In the genomic region with DNA sequence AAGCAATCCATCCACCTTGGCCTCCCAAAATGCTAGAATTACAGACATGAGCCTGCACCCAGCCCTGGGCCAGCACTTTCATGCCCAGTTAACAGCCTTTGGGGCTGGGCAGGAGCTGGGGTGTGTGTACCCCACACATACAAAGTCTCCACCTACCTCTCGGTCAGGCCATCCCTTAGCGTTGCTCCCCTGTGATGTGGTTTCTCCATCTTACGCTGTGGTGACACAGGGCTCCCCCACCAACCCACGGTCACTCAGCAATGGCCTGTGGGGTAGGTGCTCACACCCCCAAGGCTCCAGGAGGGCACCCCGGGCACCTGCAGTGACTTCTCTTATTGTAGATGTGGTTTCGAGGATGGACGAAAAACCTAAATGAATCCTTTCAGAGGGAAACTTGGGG, we compare ENCODE assay signal across 23 cellular contexts. TPM values are rescaled to one million over a fixed set of nuclear protein-coding genes. Genes with fewer than 3 reads are reported as not detected.
A peak's percentile ranks its signal among the peaks of the same experiment; 100 is the strongest.
DNase-seq lines count a peak whose midpoint lies in the region; ATAC-seq and TF ChIP-seq lines count a peak whose summit lies in the region.
"Had no signal": no experiment of that assay in that cellular context is flagged by ENCODE, and none has a peak within 500 bp of the region (broad histone marks: within the 10 kb centered on the region; RNA-seq: fewer than 3 reads in every experiment).

No MANE protein-coding gene starts in this region.

- H3K36me3 ChIP-seq in right atrium auricular region (no peaks in the 10 kb centered on the region), colonic mucosa (no peaks in the 10 kb centered on the region)
- H3K36me3 ChIP-seq: BE2C; BLaER1 treated with 17β-estradiol and CSF1 and Interleukin-3, amounts not matched to agents 10 nM and 100 nM had no signal

- no peak overlapping the region for H3K4me3 Mint-ChIP-seq in chondrocyte (ENCODE audit: unreplicated experiment)
- no peak overlapping the region for H3K4me3 Mint-ChIP-seq in stimulated activated naive B cell treated with anti-CD40 and anti-IgM and Interleukin-4, amounts not matched to agents 10 μg/mL and 1 μg/mL and 100 μg/mL, for 72 hours
- H3K4me3 Mint-ChIP-seq: CD14-positive monocyte; CD4-positive, alpha-beta T cell; CD8-positive, alpha-beta memory T cell had no signal

- peaks cover 30% of the 10 kb centered on the region for H3K4me1 Mint-ChIP-seq in chondrocyte (ENCODE audit: low read depth)
- H3K4me1 Mint-ChIP-seq in stimulated activated naive B cell treated with anti-CD40 and anti-IgM and Interleukin-4, amounts not matched to agents 10 μg/mL and 1 μg/mL and 100 μg/mL, for 72 hours = peaks cover 3 to 5% of the 10 kb centered on the region in 2 donors
- H3K4me1 Mint-ChIP-seq: CD8-positive, alpha-beta memory T cell had no signal

- no peaks in the 10 kb centered on the region for H3K36me3 Mint-ChIP-seq in chondrocyte (ENCODE audit: low read depth)
- no peaks in the 10 kb centered on the region for H3K36me3 Mint-ChIP-seq in stimulated activated naive B cell treated with anti-CD40 and anti-IgM and Interleukin-4, amounts not matched to agents 10 μg/mL and 1 μg/mL and 100 μg/mL, for 72 hours
- H3K36me3 Mint-ChIP-seq: CD14-positive monocyte had no signal

- DNase-seq in Right ventricle myocardium inferior (ENCODE audit: missing footprints) = peak; percentile 21
- no peak for DNase-seq in right atrium auricular region (ENCODE audit: low spot score)
- peak; percentile 50 for DNase-seq in chondrocyte (ENCODE audit: low spot score)
- no peak for DNase-seq in stimulated activated naive B cell treated with anti-CD40 and anti-IgM and Interleukin-4, amounts not matched to agents 10 μg/mL and 1 μg/mL and 100 μg/mL, for 72 hours
- no peak for DNase-seq in colonic mucosa
- DNase-seq in NCI-H2171 (lab: John Stamatoyannopoulos, UW) = no peak
- no peak for DNase-seq in dorsolateral prefrontal cortex
- DNase-seq: ACHN; AML-193; BE2C; CD8-positive, alpha-beta memory T cell; DMS 273 treated with DMSO at 0.1 percent for 48 hours; DMS79; EL; GM23248; H7; HCEC 1CT had no signal

- TF ChIP-seq CTCF in right atrium auricular region (IDR thresholded peaks at IDR 0.05) (no peak), chondrocyte (IDR thresholded peaks at IDR 0.05) (no peak), colonic mucosa (IDR thresholded peaks at IDR 0.05) (no peak), dorsolateral prefrontal cortex (IDR thresholded peaks at IDR 0.05 in 54 of 56, conservative IDR thresholded peaks at IDR 0.05 in 2 of 56; ENCODE audit: low read depth in 1 of 56, partially characterized antibody in 56 of 56) (no peak)

- H3K27me3 ChIP-seq in right atrium auricular region = no peaks in the 10 kb centered on the region
- no peaks in the 10 kb centered on the region for H3K27me3 ChIP-seq in colonic mucosa
- peaks cover 0 to 4% (median 0%) of the 10 kb centered on the region in 45 donors for H3K27me3 ChIP-seq in dorsolateral prefrontal cortex
- H3K27me3 ChIP-seq: BE2C; BLaER1 treated with 17β-estradiol and CSF1 and Interleukin-3, amounts not matched to agents 10 nM and 100 nM had no signal

- H3K27me3 Mint-ChIP-seq in chondrocyte (ENCODE audit: low read depth) = no peaks in the 10 kb centered on the region
- peaks cover 20 to 21% of the 10 kb centered on the region in 2 donors for H3K27me3 Mint-ChIP-seq in stimulated activated naive B cell treated with anti-CD40 and anti-IgM and Interleukin-4, amounts not matched to agents 10 μg/mL and 1 μg/mL and 100 μg/mL, for 72 hours

- H3K27ac ChIP-seq in right atrium auricular region (no peak overlapping the region), colonic mucosa (no peak overlapping the region), dorsolateral prefrontal cortex (no peak overlapping the region)
- H3K27ac ChIP-seq: 22Rv1; BLaER1 treated with 17β-estradiol and CSF1 and Interleukin-3, amounts not matched to agents 10 nM and 100 nM; GM23248 had no signal

- H3K4me1 ChIP-seq in right atrium auricular region (no peaks in the 10 kb centered on the region), colonic mucosa (peaks cover 7% of the 10 kb centered on the region)
- H3K4me1 ChIP-seq: BE2C had no signal

- no peak overlapping the region for H3K9ac ChIP-seq in colonic mucosa (ENCODE audit: low read depth in 2 of 2, low read length in 2 of 2)
- H3K9ac ChIP-seq: BLaER1 treated with 17β-estradiol and CSF1 and Interleukin-3, amounts not matched to agents 10 nM and 100 nM; GM23248 had no signal

- ATAC-seq in Right ventricle myocardium inferior = no peak
- peak; percentile 14 to 27 for ATAC-seq in stimulated activated naive B cell treated with anti-CD40 and anti-IgM and Interleukin-4, amounts not matched to agents 10 μg/mL and 1 μg/mL and 100 μg/mL, for 72 hours (replicated peaks)
- ATAC-seq: A549, GM12878 had no signal

- H3K9me3 Mint-ChIP-seq in chondrocyte (ENCODE audit: low read depth) = no peaks in the 10 kb centered on the region
- peaks cover 6 to 10% of the 10 kb centered on the region in 2 donors for H3K9me3 Mint-ChIP-seq in stimulated activated naive B cell treated with anti-CD40 and anti-IgM and Interleukin-4, amounts not matched to agents 10 μg/mL and 1 μg/mL and 100 μg/mL, for 72 hours
- H3K9me3 Mint-ChIP-seq: CD4-positive, alpha-beta T cell had no signal

- H3K27ac Mint-ChIP-seq in chondrocyte (ENCODE audit: unreplicated experiment) = no peak overlapping the region
- no peak overlapping the region for H3K27ac Mint-ChIP-seq in stimulated activated naive B cell treated with anti-CD40 and anti-IgM and Interleukin-4, amounts not matched to agents 10 μg/mL and 1 μg/mL and 100 μg/mL, for 72 hours
- H3K27ac Mint-ChIP-seq: CD4-positive, alpha-beta T cell; CD8-positive, alpha-beta memory T cell had no signal

- intact Hi-C loops in Right ventricle myocardium inferior (cut with DNase I) = no loop called here
- intact Hi-C loops in colonic mucosa (cut with DNase I) = no loop called here
- intact Hi-C loops in dorsolateral prefrontal cortex (cut with DNase I) = no loop called here

- no peaks in the 10 kb centered on the region for H3K9me3 ChIP-seq in right atrium auricular region
- H3K9me3 ChIP-seq in colonic mucosa = no peaks in the 10 kb centered on the region
- H3K9me3 ChIP-seq: A549, BE2C had no signal

- no peak overlapping the region for H3K4me3 ChIP-seq in right atrium auricular region
- H3K4me3 ChIP-seq in colonic mucosa = no peak overlapping the region
- H3K4me3 ChIP-seq in dorsolateral prefrontal cortex = no peak overlapping the region
- H3K4me3 ChIP-seq: A549; BLaER1 treated with 17β-estradiol and CSF1 and Interleukin-3, amounts not matched to agents 10 nM and 100 nM; GM12878; GM23248 had no signal

RNA-seq across cellular contexts. Expression of a gene that starts 58.8 kb away (rescaled TPM):
- 15.4 TPM for total RNA-seq in Right ventricle myocardium inferior
- 10 to 100 TPM; 10.5 to 14.3 TPM for total RNA-seq in right atrium auricular region
- 13.8 to 14.9 TPM (median 14.0 TPM) in 3 replicates for total RNA-seq in chondrocyte
- 10 to 100 TPM; 36.1 to 36.2 TPM for total RNA-seq in colonic mucosa
- 10 to 100 TPM; 21.6 to 57.5 (median 36.3) TPM for total RNA-seq in dorsolateral prefrontal cortex

Comparison
In these comparisons a context has a peak if more than half of its experiments do, and no peak if none do; other contexts are left out.
1. DNase-seq: peak in Right ventricle myocardium inferior (single experiment) and chondrocyte (single experiment); none in right atrium auricular region (single experiment), stimulated activated naive B cell treated with anti-CD40 and anti-IgM and Interleukin-4, amounts not matched to agents 10 μg/mL and 1 μg/mL and 100 μg/mL, for 72 hours (single experiment), colonic mucosa (single experiment), NCI-H2171 (single experiment) and dorsolateral prefrontal cortex (0 of 10).